Comparison of ENCODE assay signal across 8 cellular contexts in genomic region chr3:186209810-186210752, GRCh38.
DNase-seq lines count a peak whose midpoint lies in the region; ATAC-seq, FAIRE-seq and TF ChIP-seq lines count a peak whose summit lies in the region.

No MANE protein-coding gene starts in this region.

- H3K27me3 Mint-ChIP-seq in neural crest cell (ENCODE audit: low read depth) = no peaks in the 10 kb centered on the region

- no peak for TF ChIP-seq CTCF in neural crest cell (conservative IDR thresholded peaks at IDR 0.05)

- no peak for FAIRE-seq in HTR-8/SVneo (lab: Jason Lieb, UNC)

- peaks cover 52% of the 10 kb centered on the region for H3K4me1 Mint-ChIP-seq in neural crest cell

- in situ Hi-C loops in SK-MEL-5 (cut with HindIII; ENCODE audit: low pct_unique_long_range_greater_than_20kb, low sequenced_read_pairs) = no loop called here

- no peak for ATAC-seq in GM18498 (IDR thresholded peaks at IDR 0.05; ENCODE audit: unreplicated experiment)
- ATAC-seq in GM19455 (IDR thresholded peaks at IDR 0.05; ENCODE audit: unreplicated experiment) = no peak

- H3K36me3 Mint-ChIP-seq in neural crest cell (ENCODE audit: low read depth) = no peaks in the 10 kb centered on the region

- H3K4me3 Mint-ChIP-seq in neural crest cell = peak overlapping the region; percentile 47

- peak; percentile 68 for DNase-seq in EL
- DNase-seq in HTR-8/SVneo (ENCODE audit: insufficient read length, low spot score) = peak; percentile 17
- DNase-seq in SK-MEL-5 (ENCODE audit: low read depth, low spot score) = peak; percentile 87
- peak; percentile 40 for DNase-seq in fibroblast of gingiva (ENCODE audit: low read depth)
- DNase-seq in neural crest cell (ENCODE audit: low read depth, low spot score) = peak; percentile 36
- no peak for DNase-seq in DMS114 treated with DMSO at 0.1 percent for 48 hours (lab: John Stamatoyannopoulos, UW; ENCODE audit: unreplicated experiment)

- peak overlapping the region; percentile 98 for H3K27ac Mint-ChIP-seq in neural crest cell (ENCODE audit: unreplicated experiment)

- no peaks in the 10 kb centered on the region for H3K9me3 Mint-ChIP-seq in neural crest cell
